ENCODE assay signal across 15 cellular contexts in the genomic region with DNA sequence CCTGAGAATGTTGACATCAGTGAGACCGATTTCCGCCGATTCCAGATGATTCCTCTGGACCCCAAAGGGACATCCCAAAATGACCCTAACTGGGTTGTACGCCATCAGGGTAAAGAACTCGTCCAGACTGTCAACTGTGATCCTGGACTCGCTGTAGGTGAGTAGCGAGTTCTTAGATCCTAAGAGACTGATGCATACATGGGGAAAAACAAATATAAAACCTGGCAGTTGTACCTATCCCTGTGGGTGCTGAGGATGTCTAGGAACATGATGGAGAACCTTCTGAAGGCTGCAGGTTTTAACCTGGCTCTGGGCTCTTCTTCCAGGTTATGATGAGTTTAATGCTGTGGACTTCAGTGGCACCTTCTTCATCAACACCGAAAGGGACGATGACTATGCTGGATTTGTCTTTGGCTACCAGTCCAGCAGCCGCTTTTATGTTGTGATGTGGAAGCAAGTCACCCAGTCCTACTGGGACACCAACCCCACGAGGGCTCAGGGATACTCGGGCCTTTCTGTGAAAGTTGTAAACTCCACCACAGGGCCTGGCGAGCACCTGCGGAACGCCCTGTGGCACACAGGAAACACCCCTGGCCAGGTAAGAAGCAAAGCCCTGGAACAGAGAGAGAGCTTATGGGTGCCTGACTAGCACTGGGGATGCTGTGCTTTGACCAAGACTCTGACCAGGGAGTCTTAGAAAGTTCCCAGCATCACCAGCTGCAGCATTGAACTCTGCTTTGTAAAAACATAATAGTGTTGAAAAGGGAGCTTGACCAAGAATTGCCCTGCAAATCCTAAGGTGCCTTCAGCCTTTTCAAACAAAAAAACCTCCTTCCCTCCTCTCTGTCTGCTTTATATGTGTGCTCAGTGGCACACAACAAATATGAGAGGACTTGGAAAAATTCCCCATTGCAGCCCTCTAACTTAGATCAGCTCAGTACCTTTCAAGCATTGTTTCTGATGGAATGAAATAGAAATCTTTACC. TPM values are rescaled to one million over a fixed set of nuclear protein-coding genes. Genes with fewer than 3 reads are reported as not detected.
DNase-seq lines count a peak whose midpoint lies in the region; ATAC-seq and TF ChIP-seq lines count a peak whose summit lies in the region.
"Had no signal": no experiment of that assay in that cellular context is flagged by ENCODE, and none has a peak within 500 bp of the region (broad histone marks: within the 10 kb centered on the region; RNA-seq: fewer than 3 reads in every experiment).

No MANE protein-coding gene starts in this region.

- no peaks in the 10 kb centered on the region for H3K9me3 ChIP-seq in skeletal muscle satellite cell (replicated peaks; ENCODE audit: low read length)

- H3K4me2 ChIP-seq in skeletal muscle satellite cell (ENCODE audit: low read length) = peak overlapping the region; percentile 23

- peaks cover 5% of the 10 kb centered on the region for H3K4me1 Mint-ChIP-seq in activated T-helper 17 cell treated with anti-CD3 and anti-CD28 coated beads, Interleukin-2, amount 50 U/mL, for 72 hours
- H3K4me1 Mint-ChIP-seq in activated T-helper 2 cell treated with anti-CD3 and anti-CD28 coated beads, Interferon-gamma antibody, Interleukin-2, Interleukin-4, amounts not matched to agents 10 μg/mL and 5 μg/mL and 100 μg/mL, durations not matched to agents 14 hours and 24 hours and 36 hours (ENCODE audit: low read depth) = peaks cover 6% of the 10 kb centered on the region

- H3K27ac Mint-ChIP-seq in activated T-helper 17 cell treated with anti-CD3 and anti-CD28 coated beads, Interleukin-2, amount 50 U/mL, for 72 hours = peak overlapping the region; percentile 46
- no peak overlapping the region for H3K27ac Mint-ChIP-seq in activated T-helper 2 cell treated with anti-CD3 and anti-CD28 coated beads, Interferon-gamma antibody, Interleukin-2, Interleukin-4, amounts not matched to agents 10 μg/mL and 5 μg/mL and 100 μg/mL, durations not matched to agents 14 hours and 24 hours and 36 hours

- peaks cover 15% of the 10 kb centered on the region for H3K36me3 Mint-ChIP-seq in activated T-helper 17 cell treated with anti-CD3 and anti-CD28 coated beads, Interleukin-2, amount 50 U/mL, for 72 hours (ENCODE audit: low read depth)
- no peaks in the 10 kb centered on the region for H3K36me3 Mint-ChIP-seq in activated T-helper 2 cell treated with anti-CD3 and anti-CD28 coated beads, Interferon-gamma antibody, Interleukin-2, Interleukin-4, amounts not matched to agents 10 μg/mL and 5 μg/mL and 100 μg/mL, durations not matched to agents 14 hours and 24 hours and 36 hours (ENCODE audit: low read depth)
- H3K36me3 Mint-ChIP-seq: activated naive CD4-positive, alpha-beta T cell treated with anti-CD3 and anti-CD28 coated beads, Interleukin-2, amount 50 U/mL, for 72 hours had no signal

- no peaks in the 10 kb centered on the region for H3K9me3 Mint-ChIP-seq in activated T-helper 17 cell treated with anti-CD3 and anti-CD28 coated beads, Interleukin-2, amount 50 U/mL, for 72 hours
- H3K9me3 Mint-ChIP-seq in activated T-helper 2 cell treated with anti-CD3 and anti-CD28 coated beads, Interferon-gamma antibody, Interleukin-2, Interleukin-4, amounts not matched to agents 10 μg/mL and 5 μg/mL and 100 μg/mL, durations not matched to agents 14 hours and 24 hours and 36 hours = no peaks in the 10 kb centered on the region
- H3K9me3 Mint-ChIP-seq: activated naive CD4-positive, alpha-beta T cell treated with anti-CD3 and anti-CD28 coated beads, Interleukin-2, amount 50 U/mL, for 72 hours had no signal

- peaks cover 90% of the 10 kb centered on the region for H3K36me3 ChIP-seq in skeletal muscle satellite cell (ENCODE audit: insufficient read depth, low read length)

- H3K27me3 ChIP-seq in skeletal muscle satellite cell (ENCODE audit: control insufficient read depth, insufficient read depth, low read length) = no peaks in the 10 kb centered on the region

- peaks cover 26% of the 10 kb centered on the region for H3K4me1 ChIP-seq in skeletal muscle satellite cell (ENCODE audit: control insufficient read depth, insufficient read depth, low read length)

- H3K27me3 Mint-ChIP-seq in activated T-helper 17 cell treated with anti-CD3 and anti-CD28 coated beads, Interleukin-2, amount 50 U/mL, for 72 hours = no peaks in the 10 kb centered on the region
- H3K27me3 Mint-ChIP-seq in activated T-helper 2 cell treated with anti-CD3 and anti-CD28 coated beads, Interferon-gamma antibody, Interleukin-2, Interleukin-4, amounts not matched to agents 10 μg/mL and 5 μg/mL and 100 μg/mL, durations not matched to agents 14 hours and 24 hours and 36 hours (ENCODE audit: low read depth) = peaks cover 24% of the 10 kb centered on the region

- no peak overlapping the region for H3K4me3 ChIP-seq in fibroblast of the aortic adventitia (ENCODE audit: low read depth, low read length)
- H3K4me3 ChIP-seq in skeletal muscle satellite cell (ENCODE audit: low read length) = peak overlapping the region; percentile 26
- H3K4me3 ChIP-seq: K562 had no signal

- no peak for TF ChIP-seq CTCF in fibroblast of the aortic adventitia (IDR thresholded peaks at IDR 0.05; ENCODE audit: insufficient read depth, low read length)

- no peak overlapping the region for H3K9ac ChIP-seq in skeletal muscle satellite cell (ENCODE audit: low read depth, low read length)

- H3K4me3 Mint-ChIP-seq in activated T-helper 17 cell treated with anti-CD3 and anti-CD28 coated beads, Interleukin-2, amount 50 U/mL, for 72 hours = peak overlapping the region; percentile 48
- H3K4me3 Mint-ChIP-seq in activated T-helper 2 cell treated with anti-CD3 and anti-CD28 coated beads, Interferon-gamma antibody, Interleukin-2, Interleukin-4, amounts not matched to agents 10 μg/mL and 5 μg/mL and 100 μg/mL, durations not matched to agents 14 hours and 24 hours and 36 hours (ENCODE audit: low read depth) = no peak overlapping the region

- DNase-seq in GM04504 (ENCODE audit: low read depth) (peak; percentile 42), fibroblast of the aortic adventitia (ENCODE audit: low read depth) (peak; percentile 19), NCI-H748 treated with DMSO at 0.1 percent for 48 hours (lab: John Stamatoyannopoulos, UW) (no peak), GM19238 (ENCODE audit: insufficient read length, low spot score) (no peak)
- no peak for DNase-seq in activated T-helper 2 cell treated with anti-CD3 and anti-CD28 coated beads, Interferon-gamma antibody, Interleukin-2, Interleukin-4, amounts not matched to agents 10 μg/mL and 5 μg/mL and 100 μg/mL, durations not matched to agents 14 hours and 24 hours and 36 hours (ENCODE audit: low spot score)
- DNase-seq: cortex of kidney, head of caudate nucleus, left cardiac atrium, NCI-H1694, NCI-H510A treated with DMSO at 0.1 percent for 48 hours had no signal

- intact Hi-C loops in activated T-helper 2 cell treated with anti-CD3 and anti-CD28 coated beads, Interferon-gamma antibody, Interleukin-2, Interleukin-4, amounts not matched to agents 10 μg/mL and 5 μg/mL and 100 μg/mL, durations not matched to agents 14 hours and 24 hours and 36 hours (cut with micrococcal nuclease) = no loop called here

- ATAC-seq in activated T-helper 17 cell treated with anti-CD3 and anti-CD28 coated beads, Interleukin-2, amount 50 U/mL, for 72 hours (replicated peaks) = peak; percentile 8
- ATAC-seq: K562, left cardiac atrium, Right ventricle myocardium inferior had no signal

RNA-seq across cellular contexts. Expression of gene THBS1, which starts 12.5 kb away (rescaled TPM):
- total RNA-seq in activated T-helper 17 cell treated with anti-CD3 and anti-CD28 coated beads, Interleukin-2, amount 50 U/mL, for 72 hours = 1 to 10 TPM in 1 of 2 donors, under 1 TPM in 1; 0.66 to 3.5 TPM
- 141 and 353 TPM in 2 replicates for total RNA-seq in fibroblast of the aortic adventitia (ENCODE audit: low replicate concordance)
- total RNA-seq in skeletal muscle satellite cell (2012; rRNA removed) = 28.4 and 183 TPM in 2 replicates
- total RNA-seq in activated T-helper 2 cell treated with anti-CD3 and anti-CD28 coated beads, Interferon-gamma antibody, Interleukin-2, Interleukin-4, amounts not matched to agents 10 μg/mL and 5 μg/mL and 100 μg/mL, durations not matched to agents 14 hours and 24 hours and 36 hours = 0.32 and 0.43 TPM in 2 replicates

Comparison
In these comparisons a context has a peak if more than half of its experiments do, and no peak if none do; other contexts are left out.
1. DNase-seq: peak in GM04504 (single experiment) and fibroblast of the aortic adventitia (single experiment); none in activated T-helper 2 cell treated with anti-CD3 and anti-CD28 coated beads, Interferon-gamma antibody, Interleukin-2, Interleukin-4, amounts not matched to agents 10 μg/mL and 5 μg/mL and 100 μg/mL, durations not matched to agents 14 hours and 24 hours and 36 hours (single experiment), NCI-H748 treated with DMSO at 0.1 percent for 48 hours (single experiment) and GM19238 (single experiment).
2. RNA of gene THBS1, which starts 12.5 kb away (total RNA-seq): 141 to 353 TPM in fibroblast of the aortic adventitia; 0.66 to 3.5 TPM in activated T-helper 17 cell treated with anti-CD3 and anti-CD28 coated beads, Interleukin-2, amount 50 U/mL, for 72 hours and 0.32 to 0.43 TPM in activated T-helper 2 cell treated with anti-CD3 and anti-CD28 coated beads, Interferon-gamma antibody, Interleukin-2, Interleukin-4, amounts not matched to agents 10 μg/mL and 5 μg/mL and 100 μg/mL, durations not matched to agents 14 hours and 24 hours and 36 hours; every median in the first group is over 10 times any median in the second.